In genomic region chr4:94757192-94758140, GRCh38 we compare ENCODE assay signal across 8 cellular contexts. TPM values are rescaled to one million over a fixed set of nuclear protein-coding genes. Genes with fewer than 3 reads are reported as not detected.
DNase-seq lines count a peak whose midpoint lies in the region; ATAC-seq and TF ChIP-seq lines count a peak whose summit lies in the region.

BMPR1B (plus strand) TSS chr4:94757955; CDS start chr4:95104425, 346,470 bp downstream.

- ATAC-seq in HG03565 (IDR thresholded peaks at IDR 0.05; ENCODE audit: unreplicated experiment) = no peak

- H3K36me3 ChIP-seq in WERI-Rb-1 = no peaks in the 10 kb centered on the region

- H3K27me3 ChIP-seq in AG04450 (ENCODE audit: control insufficient read depth, insufficient read depth, low read length) (peaks cover 28% of the 10 kb centered on the region), WERI-Rb-1 (ENCODE audit: insufficient read depth, low read depth, severe bottlenecking) (no peaks in the 10 kb centered on the region)

- H3K4me3 Mint-ChIP-seq in neural crest cell = peak within 1 kb of the TSS; percentile 87

- POLR2A ChIA-PET in AG04450 (lab: Yijun Ruan, JAX) = no interaction called here

- H3K9me3 Mint-ChIP-seq in neural crest cell = no peaks in the 10 kb centered on the region

- TF ChIP-seq CTCF in AG04450 (IDR thresholded peaks at IDR 0.05; ENCODE audit: low read depth, low read length) (peak; percentile 31), WERI-Rb-1 (IDR thresholded peaks at IDR 0.05; ENCODE audit: low read depth, low read length) (0 out of 2 replicates have a peak, but pooled peaks have one; percentile 25), neural crest cell (conservative IDR thresholded peaks at IDR 0.05) (no peak)

- DNase-seq in AG04450 (ENCODE audit: low read depth, low spot score) (peak; percentile 18), H4 (ENCODE audit: low spot score) (peak; percentile 78), WERI-Rb-1 (peak; percentile 69), foreskin melanocyte (peak; percentile 66), neural crest cell (ENCODE audit: low read depth, low spot score) (peak; percentile 42), RKO (ENCODE audit: low spot score) (no peak), SHP77 treated with DMSO at 0.1 percent for 48 hours (lab: John Stamatoyannopoulos, UW) (no peak)

- peak within 1 kb of the TSS; percentile 70 for H3K27ac Mint-ChIP-seq in neural crest cell (ENCODE audit: unreplicated experiment)

- H3K9me3 ChIP-seq in AG04450 (ENCODE audit: control insufficient read depth, insufficient read depth, low read length) = no peaks in the 10 kb centered on the region
- no peaks in the 10 kb centered on the region for H3K9me3 ChIP-seq in WERI-Rb-1 (ENCODE audit: severe bottlenecking)

- CTCF ChIA-PET in AG04450 (lab: Charles Lee) = interaction anchor here (0.7 kb wide), 2 partner anchors 75 to 346 kb away, joined by 3 to 4 read pairs; no protein-coding TSS in a partner anchor

- H3K4me3 ChIP-seq in AG04450 (ENCODE audit: low read depth, low read length) (peak within 1 kb of the TSS; percentile 52), WERI-Rb-1 (ENCODE audit: low read depth, low read length) (peak within 1 kb of the TSS; percentile 83)

- H3K27me3 Mint-ChIP-seq in neural crest cell (ENCODE audit: low read depth) = peaks cover 46% of the 10 kb centered on the region

- H3K27ac ChIP-seq in AG04450 (ENCODE audit: low read depth, low read length) (no peak within 1 kb of the TSS), WERI-Rb-1 (peak within 1 kb of the TSS; percentile 12; the same call in 1 of the 2 replicates)

- H3K36me3 Mint-ChIP-seq in neural crest cell (ENCODE audit: low read depth) = no peaks in the 10 kb centered on the region

- H3K4me1 Mint-ChIP-seq in neural crest cell = peaks cover 35% of the 10 kb centered on the region

RNA-seq across cellular contexts. Expression of gene BMPR1B, which starts in this region (rescaled TPM):
- polyA plus RNA-seq in AG04450 (2011; rRNA removed) = 0.42 and 0.60 TPM in 2 replicates
- polyA minus RNA-seq in AG04450 (2011; rRNA and poly(A)+ RNA removed) = 0.61 and 1.5 TPM in 2 replicates
- total RNA-seq in H4 (2014; rRNA removed; shearing (Covaris generic)) = 5.9 and 10.5 TPM in 2 replicates
- 24.9 and 26.8 TPM in 2 replicates for total RNA-seq in neural crest cell

Comparison
In these comparisons a context has a peak if more than half of its experiments do, and no peak if none do; other contexts are left out.
1. DNase-seq: peak in AG04450 (single experiment), H4 (single experiment), WERI-Rb-1 (single experiment), foreskin melanocyte (single experiment) and neural crest cell (single experiment); none in RKO (single experiment) and SHP77 treated with DMSO at 0.1 percent for 48 hours (single experiment).